ENCODE assay signal across 14 cellular contexts in genomic region chr10:6625428-6625827, GRCh38.
DNase-seq lines count a peak whose midpoint lies in the region; ATAC-seq lines count a peak whose summit lies in the region.
"Had no signal": no experiment of that assay in that cellular context is flagged by ENCODE, and none has a peak within 500 bp of the region (broad histone marks: within the 10 kb centered on the region; RNA-seq: fewer than 3 reads in every experiment).

No MANE protein-coding gene starts in this region.

- no peak for DNase-seq in activated naive CD4-positive, alpha-beta T cell treated with Interleukin-2 at 50 U/mL for 16 hours
- DNase-seq in NCI-H82 (lab: John Stamatoyannopoulos, UW) (peak; percentile 70), NCI-H1694 (lab: John Stamatoyannopoulos, UW) (no peak)
- DNase-seq in activated naive CD8-positive, alpha-beta T cell treated with anti-CD3 and anti-CD28 coated beads, Interleukin-2, amount 50 U/mL, for 24 hours: peak; percentile 33
- DNase-seq in stimulated activated naive CD8-positive, alpha-beta T cell treated with anti-CD3 and anti-CD28 coated beads, Interleukin-15, amount 100 ng/mL, for 72 hours: no peak
- DNase-seq: C1 segment of cervical spinal cord, DMS79, GOT3, NCI-H1092 treated with DMSO at 0.1 percent for 48 hours, NCI-H510A treated with DMSO at 0.1 percent for 48 hours, NCI-H774, PC-3 had no signal

- no peaks in the 10 kb centered on the region for H3K27me3 Mint-ChIP-seq in activated naive CD4-positive, alpha-beta T cell treated with anti-CD3 and anti-CD28 coated beads, Interleukin-2, amount 50 U/mL, for 24 hours
- H3K27me3 Mint-ChIP-seq in activated naive CD8-positive, alpha-beta T cell treated with anti-CD3 and anti-CD28 coated beads, Interleukin-2, amount 50 U/mL, for 24 hours: no peaks in the 10 kb centered on the region
- H3K27me3 Mint-ChIP-seq in stimulated activated naive CD8-positive, alpha-beta T cell treated with anti-CD3 and anti-CD28 coated beads, Interleukin-15, amount 100 ng/mL, for 72 hours: no peaks in the 10 kb centered on the region

- H3K4me1 Mint-ChIP-seq in activated naive CD4-positive, alpha-beta T cell treated with anti-CD3 and anti-CD28 coated beads, Interleukin-2, amount 50 U/mL, for 24 hours: peaks cover 32% of the 10 kb centered on the region
- H3K4me1 Mint-ChIP-seq in activated naive CD8-positive, alpha-beta T cell treated with anti-CD3 and anti-CD28 coated beads, Interleukin-2, amount 50 U/mL, for 24 hours: peaks cover 38% of the 10 kb centered on the region
- H3K4me1 Mint-ChIP-seq in stimulated activated naive CD8-positive, alpha-beta T cell treated with anti-CD3 and anti-CD28 coated beads, Interleukin-15, amount 100 ng/mL, for 72 hours: peaks cover 31% of the 10 kb centered on the region

- H3K9me3 Mint-ChIP-seq in activated naive CD4-positive, alpha-beta T cell treated with anti-CD3 and anti-CD28 coated beads, Interleukin-2, amount 50 U/mL, for 24 hours: no peaks in the 10 kb centered on the region
- H3K9me3 Mint-ChIP-seq in activated naive CD8-positive, alpha-beta T cell treated with anti-CD3 and anti-CD28 coated beads, Interleukin-2, amount 50 U/mL, for 24 hours: no peaks in the 10 kb centered on the region
- H3K9me3 Mint-ChIP-seq in stimulated activated naive CD8-positive, alpha-beta T cell treated with anti-CD3 and anti-CD28 coated beads, Interleukin-15, amount 100 ng/mL, for 72 hours: no peaks in the 10 kb centered on the region

- peak overlapping the region; percentile 27 for H3K4me3 Mint-ChIP-seq in activated naive CD4-positive, alpha-beta T cell treated with anti-CD3 and anti-CD28 coated beads, Interleukin-2, amount 50 U/mL, for 24 hours
- no peak overlapping the region for H3K4me3 Mint-ChIP-seq in activated naive CD8-positive, alpha-beta T cell treated with anti-CD3 and anti-CD28 coated beads, Interleukin-2, amount 50 U/mL, for 24 hours
- H3K4me3 Mint-ChIP-seq in stimulated activated naive CD8-positive, alpha-beta T cell treated with anti-CD3 and anti-CD28 coated beads, Interleukin-15, amount 100 ng/mL, for 72 hours: no peak overlapping the region

- peak; percentile 68 for ATAC-seq in activated naive CD8-positive, alpha-beta T cell treated with anti-CD3 and anti-CD28 coated beads, Interleukin-2, amount 50 U/mL, for 24 hours
- ATAC-seq in stimulated activated naive CD8-positive, alpha-beta T cell treated with anti-CD3 and anti-CD28 coated beads, Interleukin-15, amount 100 ng/mL, for 72 hours: peak; percentile 76
- no peak for ATAC-seq in HG02885 (IDR thresholded peaks at IDR 0.05; ENCODE audit: poor library complexity, unreplicated experiment)
- ATAC-seq: PC-3 had no signal

- peak overlapping the region; percentile 79 for H3K27ac Mint-ChIP-seq in activated naive CD4-positive, alpha-beta T cell treated with anti-CD3 and anti-CD28 coated beads, Interleukin-2, amount 50 U/mL, for 24 hours
- H3K27ac Mint-ChIP-seq in activated naive CD8-positive, alpha-beta T cell treated with anti-CD3 and anti-CD28 coated beads, Interleukin-2, amount 50 U/mL, for 24 hours: no peak overlapping the region
- no peak overlapping the region for H3K27ac Mint-ChIP-seq in stimulated activated naive CD8-positive, alpha-beta T cell treated with anti-CD3 and anti-CD28 coated beads, Interleukin-15, amount 100 ng/mL, for 72 hours

- peaks cover 20% of the 10 kb centered on the region for H3K36me3 Mint-ChIP-seq in activated naive CD4-positive, alpha-beta T cell treated with anti-CD3 and anti-CD28 coated beads, Interleukin-2, amount 50 U/mL, for 24 hours
- H3K36me3 Mint-ChIP-seq in activated naive CD8-positive, alpha-beta T cell treated with anti-CD3 and anti-CD28 coated beads, Interleukin-2, amount 50 U/mL, for 24 hours (ENCODE audit: low read depth): no peaks in the 10 kb centered on the region

Comparison
In these comparisons a context has a peak if more than half of its experiments do, and no peak if none do; other contexts are left out.
1. DNase-seq: peak in NCI-H82 (single experiment) and activated naive CD8-positive, alpha-beta T cell treated with anti-CD3 and anti-CD28 coated beads, Interleukin-2, amount 50 U/mL, for 24 hours (single experiment); none in activated naive CD4-positive, alpha-beta T cell treated with Interleukin-2 at 50 U/mL for 16 hours (single experiment), stimulated activated naive CD8-positive, alpha-beta T cell treated with anti-CD3 and anti-CD28 coated beads, Interleukin-15, amount 100 ng/mL, for 72 hours (0 of 2) and NCI-H1694 (single experiment).